In the genomic region with DNA sequence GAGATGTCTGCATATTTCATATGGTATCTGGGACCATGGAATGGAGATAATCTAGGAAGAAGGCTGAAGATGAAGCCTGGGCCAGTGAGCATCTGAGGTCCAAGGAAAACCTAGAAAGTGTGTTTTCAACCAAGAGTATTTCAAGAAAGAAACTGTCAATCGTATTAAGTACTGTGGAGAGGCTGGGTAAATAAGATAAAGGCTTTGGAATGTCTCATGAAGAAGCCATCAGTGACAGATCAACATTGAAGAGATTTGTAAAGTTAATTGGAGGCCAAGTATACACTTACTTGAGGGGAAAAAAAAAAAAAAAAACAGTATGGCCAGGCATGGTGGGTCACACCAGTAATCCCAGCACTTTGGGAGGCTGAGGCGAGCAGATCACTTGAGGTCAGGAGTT, we compare ENCODE assay signal across 20 cellular contexts. TPM values are rescaled to one million over a fixed set of nuclear protein-coding genes. Genes with fewer than 3 reads are reported as not detected.
A peak's percentile ranks its signal among the peaks of the same experiment; 100 is the strongest.
DNase-seq lines count a peak whose midpoint lies in the region; ATAC-seq and TF ChIP-seq lines count a peak whose summit lies in the region.
"Had no signal": no experiment of that assay in that cellular context is flagged by ENCODE, and none has a peak within 500 bp of the region (broad histone marks: within the 10 kb centered on the region; RNA-seq: fewer than 3 reads in every experiment).

No MANE protein-coding gene starts in this region.

- peaks cover 11% of the 10 kb centered on the region for H3K4me1 ChIP-seq in endodermal cell (ENCODE audit: control insufficient read depth, insufficient read depth, low read length)

- no peak for DNase-seq in T-helper 2 cell treated with Interferon-gamma antibody and Interleukin-4, amounts not matched to agents 5 μg/mL and 100 μg/mL, for 36 hours (ENCODE audit: low spot score)
- DNase-seq in T-helper 2 cell (no peak), endodermal cell (no peak), mucosa of gallbladder (ENCODE audit: low spot score) (no peak), cerebellar nuclear complex (lab: John Stamatoyannopoulos, UW) (no peak)
- DNase-seq in activated naive CD8-positive, alpha-beta T cell treated with anti-CD3 and anti-CD28 coated beads, Interleukin-2, amount 50 U/mL, for 24 hours = no peak
- no peak for DNase-seq in stimulated activated naive B cell treated with anti-CD40 and anti-IgM and Interleukin-4, amounts not matched to agents 10 μg/mL and 1 μg/mL and 100 μg/mL, for 72 hours
- DNase-seq: AML-193, DMS153, GDM1, KBM-7, NCI-H1105, NCI-H1694, NCI-H2081 treated with DMSO at 0.1 percent for 48 hours, NCI-H446 treated with DMSO at 0.1 percent for 48 hours had no signal

- no peaks in the 10 kb centered on the region for H3K9me3 Mint-ChIP-seq in T-helper 2 cell treated with Interferon-gamma antibody and Interleukin-4, amounts not matched to agents 5 μg/mL and 100 μg/mL, for 36 hours
- H3K9me3 Mint-ChIP-seq in activated naive CD8-positive, alpha-beta T cell (ENCODE audit: low read depth) = no peaks in the 10 kb centered on the region
- H3K9me3 Mint-ChIP-seq in activated naive CD8-positive, alpha-beta T cell treated with anti-CD3 and anti-CD28 coated beads, Interleukin-2, amount 50 U/mL, for 24 hours = no peaks in the 10 kb centered on the region
- no peaks in the 10 kb centered on the region for H3K9me3 Mint-ChIP-seq in endodermal cell
- H3K9me3 Mint-ChIP-seq in stimulated activated naive B cell treated with anti-CD40 and anti-IgM and Interleukin-4, amounts not matched to agents 10 μg/mL and 1 μg/mL and 100 μg/mL, for 72 hours = no peaks in the 10 kb centered on the region
- H3K9me3 Mint-ChIP-seq: CD14-positive monocyte had no signal

- no peaks in the 10 kb centered on the region for H3K27me3 ChIP-seq in endodermal cell (ENCODE audit: control insufficient read depth, insufficient read depth, low read length, poor library complexity, severe bottlenecking)

- no peak overlapping the region for H3K9ac ChIP-seq in endodermal cell (ENCODE audit: extremely low read depth, low read length, poor library complexity, severe bottlenecking)

- H3K4me3 ChIP-seq in endodermal cell (ENCODE audit: low read length) = no peak overlapping the region
- H3K4me3 ChIP-seq: HAP-1 had no signal

- TF ChIP-seq CTCF in endodermal cell (conservative IDR thresholded peaks at IDR 0.05) = no peak

- H3K4me3 Mint-ChIP-seq in T-helper 2 cell treated with Interferon-gamma antibody and Interleukin-4, amounts not matched to agents 5 μg/mL and 100 μg/mL, for 36 hours = no peak overlapping the region
- no peak overlapping the region for H3K4me3 Mint-ChIP-seq in activated naive CD8-positive, alpha-beta T cell
- H3K4me3 Mint-ChIP-seq in activated naive CD8-positive, alpha-beta T cell treated with anti-CD3 and anti-CD28 coated beads, Interleukin-2, amount 50 U/mL, for 24 hours = no peak overlapping the region
- no peak overlapping the region for H3K4me3 Mint-ChIP-seq in endodermal cell
- H3K4me3 Mint-ChIP-seq in stimulated activated naive B cell treated with anti-CD40 and anti-IgM and Interleukin-4, amounts not matched to agents 10 μg/mL and 1 μg/mL and 100 μg/mL, for 72 hours = no peak overlapping the region
- H3K4me3 Mint-ChIP-seq: CD14-positive monocyte had no signal

- no peak for ATAC-seq in activated naive CD8-positive, alpha-beta T cell treated with anti-CD3 and anti-CD28 coated beads, Interleukin-2, amount 50 U/mL, for 24 hours
- no peak for ATAC-seq in stimulated activated naive B cell treated with anti-CD40 and anti-IgM and Interleukin-4, amounts not matched to agents 10 μg/mL and 1 μg/mL and 100 μg/mL, for 72 hours (replicated peaks)
- ATAC-seq: Panc1 had no signal

- WGBS in endodermal cell (ENCODE audit: insufficient coverage in 1 of 2, insufficient read length in 1 of 2), 2 experiments = 90 to 100% methylated on average over 1 to 2 of the region's 2 CpGs

- no peaks in the 10 kb centered on the region for H3K9me3 ChIP-seq in endodermal cell (ENCODE audit: control insufficient read depth, low read length)
- H3K9me3 ChIP-seq: HAP-1 had no signal

- peaks cover 52% of the 10 kb centered on the region for H3K36me3 ChIP-seq in endodermal cell (ENCODE audit: control insufficient read depth, insufficient read depth, low read length)

- H3K27ac Mint-ChIP-seq in T-helper 2 cell treated with Interferon-gamma antibody and Interleukin-4, amounts not matched to agents 5 μg/mL and 100 μg/mL, for 36 hours = peak overlapping the region; percentile 31
- H3K27ac Mint-ChIP-seq in activated naive CD8-positive, alpha-beta T cell = peak overlapping the region; percentile 54
- no peak overlapping the region for H3K27ac Mint-ChIP-seq in activated naive CD8-positive, alpha-beta T cell treated with anti-CD3 and anti-CD28 coated beads, Interleukin-2, amount 50 U/mL, for 24 hours
- H3K27ac Mint-ChIP-seq in endodermal cell = peak overlapping the region; percentile 6
- peak overlapping the region; percentile 11 for H3K27ac Mint-ChIP-seq in stimulated activated naive B cell treated with anti-CD40 and anti-IgM and Interleukin-4, amounts not matched to agents 10 μg/mL and 1 μg/mL and 100 μg/mL, for 72 hours

- no peaks in the 10 kb centered on the region for H3K27me3 Mint-ChIP-seq in T-helper 2 cell treated with Interferon-gamma antibody and Interleukin-4, amounts not matched to agents 5 μg/mL and 100 μg/mL, for 36 hours (ENCODE audit: low read depth)
- H3K27me3 Mint-ChIP-seq in activated naive CD8-positive, alpha-beta T cell = no peaks in the 10 kb centered on the region
- no peaks in the 10 kb centered on the region for H3K27me3 Mint-ChIP-seq in activated naive CD8-positive, alpha-beta T cell treated with anti-CD3 and anti-CD28 coated beads, Interleukin-2, amount 50 U/mL, for 24 hours
- no peaks in the 10 kb centered on the region for H3K27me3 Mint-ChIP-seq in endodermal cell (ENCODE audit: insufficient read depth)
- no peaks in the 10 kb centered on the region for H3K27me3 Mint-ChIP-seq in stimulated activated naive B cell treated with anti-CD40 and anti-IgM and Interleukin-4, amounts not matched to agents 10 μg/mL and 1 μg/mL and 100 μg/mL, for 72 hours

- H3K36me3 Mint-ChIP-seq in T-helper 2 cell treated with Interferon-gamma antibody and Interleukin-4, amounts not matched to agents 5 μg/mL and 100 μg/mL, for 36 hours (ENCODE audit: low read depth) = peaks cover 31% of the 10 kb centered on the region
- peaks cover 3% of the 10 kb centered on the region for H3K36me3 Mint-ChIP-seq in activated naive CD8-positive, alpha-beta T cell
- peaks cover 33% of the 10 kb centered on the region for H3K36me3 Mint-ChIP-seq in activated naive CD8-positive, alpha-beta T cell treated with anti-CD3 and anti-CD28 coated beads, Interleukin-2, amount 50 U/mL, for 24 hours (ENCODE audit: low read depth)
- H3K36me3 Mint-ChIP-seq in endodermal cell (ENCODE audit: low read depth) = peaks cover 64% of the 10 kb centered on the region
- H3K36me3 Mint-ChIP-seq in stimulated activated naive B cell treated with anti-CD40 and anti-IgM and Interleukin-4, amounts not matched to agents 10 μg/mL and 1 μg/mL and 100 μg/mL, for 72 hours = peaks cover 25 to 42% of the 10 kb centered on the region in 2 donors

- peaks cover 2% of the 10 kb centered on the region for H3K4me1 Mint-ChIP-seq in T-helper 2 cell treated with Interferon-gamma antibody and Interleukin-4, amounts not matched to agents 5 μg/mL and 100 μg/mL, for 36 hours (ENCODE audit: low read depth)
- no peaks in the 10 kb centered on the region for H3K4me1 Mint-ChIP-seq in activated naive CD8-positive, alpha-beta T cell (ENCODE audit: low read depth)
- no peaks in the 10 kb centered on the region for H3K4me1 Mint-ChIP-seq in activated naive CD8-positive, alpha-beta T cell treated with anti-CD3 and anti-CD28 coated beads, Interleukin-2, amount 50 U/mL, for 24 hours
- H3K4me1 Mint-ChIP-seq in endodermal cell = peaks cover 31% of the 10 kb centered on the region
- no peaks in the 10 kb centered on the region for H3K4me1 Mint-ChIP-seq in stimulated activated naive B cell treated with anti-CD40 and anti-IgM and Interleukin-4, amounts not matched to agents 10 μg/mL and 1 μg/mL and 100 μg/mL, for 72 hours
- H3K4me1 Mint-ChIP-seq: CD14-positive monocyte had no signal

- H3K27ac ChIP-seq in endodermal cell (ENCODE audit: low read depth, low read length) = no peak overlapping the region
- H3K27ac ChIP-seq: 22Rv1 had no signal

RNA-seq across cellular contexts. Expression of gene SINHCAF, which starts 48.9 kb away (rescaled TPM):
- total RNA-seq in endodermal cell (100 to 1,000 TPM; 323 to 779 TPM), mucosa of gallbladder (73.3 TPM)
- polyA plus RNA-seq in endodermal cell (2013, experiment 1 of 2) = 193 TPM
- polyA plus RNA-seq in endodermal cell (2013, experiment 2 of 2) = 173 TPM
